Comparison of ENCODE assay signal across 12 cellular contexts in the genomic region with DNA sequence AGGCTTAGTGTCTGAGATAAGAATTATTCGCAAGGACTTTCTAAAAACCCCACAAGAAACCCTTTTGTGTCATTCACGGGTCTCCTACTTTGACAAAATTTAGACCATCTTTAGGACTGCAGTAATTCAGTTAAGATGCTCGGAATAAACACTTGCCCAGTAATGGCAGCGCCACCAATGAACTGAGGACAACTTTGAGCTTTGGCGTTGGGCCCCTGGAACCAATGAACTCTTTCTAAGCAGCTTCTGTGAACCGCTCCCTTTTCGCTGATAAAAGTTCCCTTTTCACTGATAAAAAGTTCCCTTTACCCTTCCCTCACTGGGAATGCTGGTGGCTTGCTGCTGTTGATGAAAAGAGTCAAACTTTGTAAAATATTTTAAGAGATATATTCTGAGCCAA. TPM values are rescaled to one million over a fixed set of nuclear protein-coding genes. Genes with fewer than 3 reads are reported as not detected.
DNase-seq lines count a peak whose midpoint lies in the region; ATAC-seq, FAIRE-seq and TF ChIP-seq lines count a peak whose summit lies in the region.
"Had no signal": no experiment of that assay in that cellular context is flagged by ENCODE, and none has a peak within 500 bp of the region (broad histone marks: within the 10 kb centered on the region; RNA-seq: fewer than 3 reads in every experiment).

No MANE protein-coding gene starts in this region.

- H3K9me3 ChIP-seq in kidney (ENCODE audit: control insufficient read depth in 1 of 2, low read length in 2 of 2) (no peaks in the 10 kb centered on the region), testis (no peaks in the 10 kb centered on the region), BE2C (no peaks in the 10 kb centered on the region)
- H3K9me3 ChIP-seq: A549, psoas muscle had no signal

- TF ChIP-seq CTCF in kidney (IDR thresholded peaks at IDR 0.05; ENCODE audit: borderline replicate concordance, extremely low read depth, insufficient read depth): no peak
- TF ChIP-seq CTCF in testis (IDR thresholded peaks at IDR 0.05): no peak
- TF ChIP-seq CTCF in BE2C (IDR thresholded peaks at IDR 0.05; ENCODE audit: low read depth, low read length): no peak

- H3K4me1 Mint-ChIP-seq in activated naive CD8-positive, alpha-beta T cell (ENCODE audit: low read depth): peaks cover 25% of the 10 kb centered on the region

- no peak overlapping the region for H3K27ac Mint-ChIP-seq in activated naive CD8-positive, alpha-beta T cell

- TF ChIP-seq POLR2A in testis (IDR thresholded peaks at IDR 0.05): no peak

- WGBS in testis, 2 donors: 39 to 51% methylated on average over 7 of the region's 7 CpGs

- H3K4me3 ChIP-seq in kidney (ENCODE audit: low read length in 2 of 2) (peak overlapping the region; percentile 70 to 94), testis (no peak overlapping the region), BE2C (ENCODE audit: low read depth, low read length) (no peak overlapping the region)

- peak overlapping the region; percentile 46 for H3K4me3 Mint-ChIP-seq in activated naive CD8-positive, alpha-beta T cell

- no peak for ATAC-seq in HG03280 (IDR thresholded peaks at IDR 0.05; ENCODE audit: unreplicated experiment)

- H3K27me3 Mint-ChIP-seq in activated naive CD8-positive, alpha-beta T cell: no peaks in the 10 kb centered on the region

- H3K4me1 ChIP-seq in kidney (ENCODE audit: control insufficient read depth in 1 of 2, insufficient read depth in 1 of 2, low read depth in 1 of 2, low read length in 2 of 2): peaks cover 0 to 17% of the 10 kb centered on the region in 2 donors
- peaks cover 15% of the 10 kb centered on the region for H3K4me1 ChIP-seq in testis
- no peaks in the 10 kb centered on the region for H3K4me1 ChIP-seq in BE2C

- intact Hi-C loops in kidney (cut with DNase I): no loop called here
- intact Hi-C loops in testis (cut with DNase I; ENCODE audit: low total_unique reads): no loop called here

- peak overlapping the region; percentile 22 to 99 for H3K9ac ChIP-seq in kidney (ENCODE audit: low read length in 2 of 2)

- peak; percentile 37 for DNase-seq in activated CD8-positive, alpha-beta memory T cell treated with anti-CD3 and anti-CD28 coated beads for 24 hours
- DNase-seq in activated CD8-positive, alpha-beta memory T cell treated with anti-CD3 and anti-CD28 coated beads, Interleukin-2, amount 50 U/mL, for 4 hours: no peak
- DNase-seq in kidney (no peak), testis (peak; percentile 60), BE2C (no peak), SW 1271 (lab: John Stamatoyannopoulos, UW) (no peak)
- DNase-seq: KG1, NCI-H2171 treated with DMSO at 0.1 percent for 48 hours, psoas muscle had no signal

- no peaks in the 10 kb centered on the region for H3K27me3 ChIP-seq in testis
- no peaks in the 10 kb centered on the region for H3K27me3 ChIP-seq in BE2C

- FAIRE-seq in kidney (lab: Jason Lieb, UNC): no peak
- FAIRE-seq: A549 had no signal

- H3K36me3 ChIP-seq in kidney (ENCODE audit: control insufficient read depth in 1 of 2, insufficient read depth in 2 of 2, low read length in 2 of 2) (peaks cover 6 to 11% of the 10 kb centered on the region in 2 donors), testis (ENCODE audit: low read depth, missing control alignments) (no peaks in the 10 kb centered on the region), BE2C (peaks cover 14% of the 10 kb centered on the region)

- no peaks in the 10 kb centered on the region for H3K9me3 Mint-ChIP-seq in activated naive CD8-positive, alpha-beta T cell (ENCODE audit: low read depth)

- H3K27ac ChIP-seq in kidney (ENCODE audit: low read depth in 2 of 2, low read length in 2 of 2) (peak overlapping the region; percentile 14 to 77), testis (peak overlapping the region; percentile 96 to 98)

- no peaks in the 10 kb centered on the region for H3K36me3 Mint-ChIP-seq in activated naive CD8-positive, alpha-beta T cell

RNA-seq across cellular contexts. Expression of gene MRPL55, which starts 1.4 kb away (rescaled TPM):
- total RNA-seq in kidney: 37.8 TPM
- 141 TPM for polyA plus RNA-seq in kidney (ENCODE audit: insufficient read depth, low read depth, low replicate concordance)
- 100 to 1,000 TPM; 102 to 121 TPM for total RNA-seq in testis
- polyA plus RNA-seq in testis (ENCODE audit: insufficient read depth, low read depth, low replicate concordance): 63.1 TPM
- polyA plus RNA-seq in BE2C (2012; ENCODE audit: insufficient read depth, insufficient read length, low read depth): 502 TPM

RNA-seq across cellular contexts. Expression of gene C1orf35, which starts 7.4 kb away (rescaled TPM):
- total RNA-seq in kidney: 17.4 TPM
- polyA plus RNA-seq in kidney (ENCODE audit: insufficient read depth, low read depth, low replicate concordance): 17.6 TPM
- 10 to 100 TPM; 19.4 to 25.0 TPM for total RNA-seq in testis
- polyA plus RNA-seq in testis (ENCODE audit: insufficient read depth, low read depth, low replicate concordance): 11.3 TPM
- polyA plus RNA-seq in BE2C (2012; ENCODE audit: insufficient read depth, insufficient read length, low read depth): 59.4 TPM

RNA-seq across cellular contexts. Expression of gene ARF1, which starts 28.0 kb away (rescaled TPM):
- total RNA-seq in kidney (383 TPM), testis (100 to 1,000 TPM; 426 to 488 TPM)
- polyA plus RNA-seq in kidney (ENCODE audit: insufficient read depth, low read depth, low replicate concordance) (398 TPM), testis (ENCODE audit: insufficient read depth, low read depth, low replicate concordance) (637 TPM)
- polyA plus RNA-seq in BE2C (2012; ENCODE audit: insufficient read depth, insufficient read length, low read depth): 1,294 TPM

RNA-seq across cellular contexts. Expression of gene GUK1, which starts 29.5 kb away (rescaled TPM):
- total RNA-seq in kidney: 221 TPM
- polyA plus RNA-seq in kidney (ENCODE audit: insufficient read depth, low read depth, low replicate concordance): 410 TPM
- total RNA-seq in testis: 100 to 1,000 TPM; 298 to 343 TPM
- 236 TPM for polyA plus RNA-seq in testis (ENCODE audit: insufficient read depth, low read depth, low replicate concordance)
- polyA plus RNA-seq in BE2C (2012; ENCODE audit: insufficient read depth, insufficient read length, low read depth): 1,564 TPM

RNA-seq across cellular contexts. Expression of gene GJC2, which starts 39.2 kb away (rescaled TPM):
- total RNA-seq in kidney (6.0 TPM), testis (1 to 10 TPM; 2.0 to 4.2 TPM)
- polyA plus RNA-seq in kidney (ENCODE audit: insufficient read depth, low read depth, low replicate concordance) (0.73 TPM), testis (ENCODE audit: insufficient read depth, low read depth, low replicate concordance) (2.6 TPM)
- polyA plus RNA-seq in BE2C (2012; ENCODE audit: insufficient read depth, insufficient read length, low read depth): 3.7 TPM

Comparison
In these comparisons a context has a peak if more than half of its experiments do, and no peak if none do; other contexts are left out.
1. DNase-seq: peak in activated CD8-positive, alpha-beta memory T cell treated with anti-CD3 and anti-CD28 coated beads for 24 hours (single experiment) and testis (single experiment); none in activated CD8-positive, alpha-beta memory T cell treated with anti-CD3 and anti-CD28 coated beads, Interleukin-2, amount 50 U/mL, for 4 hours (single experiment), kidney (single experiment), BE2C (single experiment) and SW 1271 (0 of 2).
2. H3K4me3 ChIP-seq: peak in kidney (2 of 2); none in testis (0 of 2) and BE2C (single experiment).